In genomic region chr1:3695326-3696217, GRCh38 we compare ENCODE assay signal across 8 cellular contexts. TPM values are rescaled to one million over a fixed set of nuclear protein-coding genes. Genes with fewer than 3 reads are reported as not detected.
DNase-seq lines count a peak whose midpoint lies in the region; ATAC-seq and TF ChIP-seq lines count a peak whose summit lies in the region.

No MANE protein-coding gene starts in this region.

- H3K27me3 Mint-ChIP-seq in T-cell: peaks cover 7 to 18% of the 10 kb centered on the region in 2 donors

- TF ChIP-seq CTCF in GM20000 (IDR thresholded peaks at IDR 0.05; ENCODE audit: extremely low read depth, missing control alignments): peak; percentile 50

- peaks cover 0 to 2% (median 0%) of the 10 kb centered on the region in 3 donors for H3K4me1 Mint-ChIP-seq in T-cell

- no peak overlapping the region for H3K27ac Mint-ChIP-seq in T-cell

- CTCF ChIA-PET in T-cell (lab: Charles Lee): interaction anchor here in 1 of 2 donors (0.6 kb wide), 1 partner anchor 29 kb away, joined by 4 read pairs; no protein-coding TSS in a partner anchor

- H3K9me3 Mint-ChIP-seq in T-cell: no peaks in the 10 kb centered on the region

- POLR2A ChIA-PET in T-cell (lab: Charles Lee): no interaction called here

- H3K36me3 Mint-ChIP-seq in T-cell: no peaks in the 10 kb centered on the region

- DNase-seq in AG20443 (ENCODE audit: low spot score): peak; percentile 90
- peak; percentile 86 for DNase-seq in GM20000 (ENCODE audit: low spot score)
- peak in 19 of 34 experiments; percentile 5 to 36 (median 21) for DNase-seq in T-cell
- peak; percentile 41 for DNase-seq in cerebellar cortex (ENCODE audit: low spot score)
- DNase-seq in left lobe of liver (ENCODE audit: low spot score): no peak
- peak; percentile 63 for DNase-seq in stimulated activated CD8-positive, alpha-beta memory T cell treated with anti-CD3 and anti-CD28 coated beads, Interleukin-4, amount 100 ng/mL, for 48 hours
- DNase-seq in NCI-H1417 treated with DMSO at 0.1 percent for 48 hours (lab: John Stamatoyannopoulos, UW): no peak

- ATAC-seq in T-cell (replicated peaks in 1 of 4): peak; percentile 47 to 68 (median 56)
- ATAC-seq in left lobe of liver: peak; percentile 93
- ATAC-seq in HG03442 (IDR thresholded peaks at IDR 0.05; ENCODE audit: unreplicated experiment): no peak

- peak overlapping the region in 1 of 3 donors; percentile 50 for H3K4me3 Mint-ChIP-seq in T-cell

RNA-seq across cellular contexts. Expression of gene TP73, which starts 43.3 kb away (rescaled TPM):
- total RNA-seq in T-cell: under 1 TPM in 4 of 5 donors, not detected in 1; 0.12 to 0.21 (median 0.18) TPM
- 0.08 TPM for total RNA-seq in left lobe of liver

RNA-seq across cellular contexts. Expression of gene WRAP73, which starts 45.7 kb away (rescaled TPM):
- total RNA-seq in T-cell (10 to 100 TPM; 33.7 to 44.9 (median 39.8) TPM), left lobe of liver (8.9 TPM)

RNA-seq across cellular contexts. Expression of gene CCDC27, which starts 56.7 kb away (rescaled TPM):
- not detected for total RNA-seq in T-cell
- total RNA-seq in left lobe of liver: not detected

Comparison
In these comparisons a context has a peak if more than half of its experiments do, and no peak if none do; other contexts are left out.
1. DNase-seq: peak in AG20443 (single experiment), GM20000 (single experiment), T-cell (19 of 34), cerebellar cortex (single experiment) and stimulated activated CD8-positive, alpha-beta memory T cell treated with anti-CD3 and anti-CD28 coated beads, Interleukin-4, amount 100 ng/mL, for 48 hours (single experiment); none in left lobe of liver (single experiment) and NCI-H1417 treated with DMSO at 0.1 percent for 48 hours (single experiment).